In the genomic region with DNA sequence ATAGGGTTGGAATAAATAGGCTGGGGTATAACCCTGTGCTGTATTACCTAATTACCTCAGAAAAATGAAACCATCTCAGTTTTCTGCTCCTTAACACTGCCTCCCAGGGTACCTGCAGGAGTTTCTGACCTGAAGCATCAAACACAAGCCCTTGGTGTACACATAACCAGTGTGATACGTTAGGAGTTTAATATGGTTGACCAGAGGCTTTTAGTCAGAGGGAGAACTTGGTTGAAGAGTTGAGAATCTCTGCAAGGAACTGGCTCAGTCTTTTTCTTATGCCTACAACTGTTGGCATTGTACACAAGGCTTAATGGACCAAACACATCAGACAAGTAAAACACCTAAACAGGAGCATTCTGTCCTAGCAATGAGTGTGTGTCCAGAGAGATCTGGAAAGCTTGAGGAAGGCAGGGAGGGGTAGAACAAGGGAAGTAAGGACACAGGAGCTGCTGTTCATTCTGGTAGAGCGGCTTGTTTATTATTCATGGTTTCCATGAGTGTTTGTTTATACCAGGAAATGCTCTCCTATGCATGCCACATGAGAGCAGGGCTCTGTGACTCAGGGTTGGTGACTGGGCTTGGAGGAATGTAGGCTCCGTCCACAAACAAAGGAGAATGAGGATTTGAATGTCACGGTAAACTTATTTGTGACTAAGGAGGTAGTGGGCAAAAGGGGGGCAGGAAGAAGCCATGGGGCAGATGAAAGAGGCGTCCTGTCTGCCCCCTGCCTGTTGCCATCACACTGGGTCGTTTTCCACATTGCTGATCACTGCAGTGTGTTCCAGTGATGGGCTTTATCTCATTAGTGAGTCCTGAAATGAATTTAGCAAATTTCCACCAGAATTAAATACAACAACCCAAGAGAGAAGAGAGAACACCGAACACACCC, we compare ENCODE assay signal across 10 cellular contexts. TPM values are rescaled to one million over a fixed set of nuclear protein-coding genes. Genes with fewer than 3 reads are reported as not detected.
DNase-seq lines count a peak whose midpoint lies in the region; ATAC-seq and TF ChIP-seq lines count a peak whose summit lies in the region.
"Had no signal": no experiment of that assay in that cellular context is flagged by ENCODE, and none has a peak within 500 bp of the region (broad histone marks: within the 10 kb centered on the region; RNA-seq: fewer than 3 reads in every experiment).

No MANE protein-coding gene starts in this region.

- TF ChIP-seq CTCF in 22Rv1 (IDR thresholded peaks at IDR 0.05) (no peak), GM13976 (IDR thresholded peaks at IDR 0.05; ENCODE audit: borderline replicate concordance, control extremely low read depth, extremely low read depth, insufficient read depth, missing control alignments) (no peak)
- TF ChIP-seq CTCF in activated CD8-positive, alpha-beta T cell treated with anti-CD3 and anti-CD28 coated beads for 36 hours (IDR thresholded peaks at IDR 0.05), result no peak

- H3K27ac ChIP-seq in 22Rv1, result 0 out of 2 replicates have a peak overlapping the region, but pooled peaks have one; percentile 12
- H3K27ac ChIP-seq: HL-60 had no signal

- intact Hi-C loops in left colon (cut with DNase I, micrococcal nuclease), result no loop called here
- intact Hi-C loops in activated CD8-positive, alpha-beta T cell treated with anti-CD3 and anti-CD28 coated beads for 36 hours (cut with micrococcal nuclease), result no loop called here

- no peak overlapping the region for H3K4me3 Mint-ChIP-seq in activated CD8-positive, alpha-beta T cell treated with anti-CD3 and anti-CD28 coated beads for 36 hours
- H3K4me3 Mint-ChIP-seq: activated T-cell treated with anti-CD3 and anti-CD28 coated beads, Interleukin-2, amount 50 U/mL, for 4 hours had no signal

- POLR2A ChIA-PET in activated CD8-positive, alpha-beta T cell treated with anti-CD3 and anti-CD28 coated beads for 36 hours (lab: Charles Lee), result no interaction called here

- in situ Hi-C loops in T47D (cut with HindIII; ENCODE audit: low pct_unique_long_range_greater_than_20kb, low sequenced_read_pairs) (no loop called here), GM13976 (cut with MboI; ENCODE audit: low sequenced_read_pairs, unreplicated experiment) (no loop called here)

- CTCF ChIA-PET in activated CD8-positive, alpha-beta T cell treated with anti-CD3 and anti-CD28 coated beads for 36 hours (lab: Charles Lee), result no interaction called here

- peak; percentile 46 for DNase-seq in HS-27A (ENCODE audit: low read depth)
- DNase-seq in T47D (ENCODE audit: low read depth in 1 of 2, low spot score in 1 of 2), result peak; percentile 52 to 90
- DNase-seq in left colon, result peak in 1 of 2 donors; percentile 54
- no peak for DNase-seq in NCI-H345 treated with DMSO at 0.1 percent for 48 hours (lab: John Stamatoyannopoulos, UW; ENCODE audit: unreplicated experiment)
- no peak for DNase-seq in activated CD8-positive, alpha-beta T cell treated with anti-CD3 and anti-CD28 coated beads for 36 hours
- DNase-seq in GM13976 (ENCODE audit: low spot score), result no peak
- DNase-seq: activated T-cell treated with anti-CD3 and anti-CD28 coated beads, Interleukin-2, amount 50 U/mL, for 4 hours had no signal

- no peaks in the 10 kb centered on the region for H3K27me3 Mint-ChIP-seq in activated CD8-positive, alpha-beta T cell treated with anti-CD3 and anti-CD28 coated beads for 36 hours

- no peaks in the 10 kb centered on the region for H3K9me3 Mint-ChIP-seq in activated CD8-positive, alpha-beta T cell treated with anti-CD3 and anti-CD28 coated beads for 36 hours
- H3K9me3 Mint-ChIP-seq: activated T-cell treated with anti-CD3 and anti-CD28 coated beads, Interleukin-2, amount 50 U/mL, for 4 hours had no signal

- ATAC-seq in left colon, result peak; percentile 85
- ATAC-seq in activated CD8-positive, alpha-beta T cell treated with anti-CD3 and anti-CD28 coated beads for 36 hours, result no peak
- no peak for ATAC-seq in HG03565 (IDR thresholded peaks at IDR 0.05; ENCODE audit: unreplicated experiment)
- ATAC-seq: activated T-cell treated with anti-CD3 and anti-CD28 coated beads, Interleukin-2, amount 50 U/mL, for 4 hours had no signal

- no peak overlapping the region for H3K27ac Mint-ChIP-seq in activated CD8-positive, alpha-beta T cell treated with anti-CD3 and anti-CD28 coated beads for 36 hours

- no peaks in the 10 kb centered on the region for H3K4me1 Mint-ChIP-seq in activated CD8-positive, alpha-beta T cell treated with anti-CD3 and anti-CD28 coated beads for 36 hours (ENCODE audit: low read depth)

- H3K36me3 Mint-ChIP-seq in activated CD8-positive, alpha-beta T cell treated with anti-CD3 and anti-CD28 coated beads for 36 hours (ENCODE audit: low read depth), result no peaks in the 10 kb centered on the region

RNA-seq across cellular contexts. Expression of gene SPATA13, which starts 11.9 kb away (rescaled TPM):
- 10 to 100 TPM; 36.5 to 37.3 TPM for total RNA-seq in left colon
- total RNA-seq in activated CD8-positive, alpha-beta T cell treated with anti-CD3 and anti-CD28 coated beads for 36 hours, result 10 to 100 TPM; 47.0 to 47.4 TPM

Comparison
In these comparisons a context has a peak if more than half of its experiments do, and no peak if none do; other contexts are left out.
1. DNase-seq: peak in HS-27A (single experiment) and T47D (2 of 2); none in NCI-H345 treated with DMSO at 0.1 percent for 48 hours (single experiment), activated CD8-positive, alpha-beta T cell treated with anti-CD3 and anti-CD28 coated beads for 36 hours (single experiment) and GM13976 (single experiment).